24 cellular contexts compared by ENCODE assay signal in genomic region chr2:234333168-234334130, GRCh38.
DNase-seq lines count a peak whose midpoint lies in the region; ATAC-seq and TF ChIP-seq lines count a peak whose summit lies in the region.
"Had no signal": no experiment of that assay in that cellular context is flagged by ENCODE, and none has a peak within 500 bp of the region (broad histone marks: within the 10 kb centered on the region; RNA-seq: fewer than 3 reads in every experiment).

No MANE protein-coding gene starts in this region.

- H3K9me2 ChIP-seq in GM23338 (ENCODE audit: insufficient read depth), result no peaks in the 10 kb centered on the region; the same call in 1 of the 2 replicates

- H3K18ac ChIP-seq in neuronal stem cell (ENCODE audit: low read length), result peak overlapping the region; percentile 41

- TF ChIP-seq CTCF in GM23338 (conservative IDR thresholded peaks at IDR 0.05; ENCODE audit: low read depth in 2 of 2) (no peak), RWPE1 (conservative IDR thresholded peaks at IDR 0.05; ENCODE audit: low read depth) (no peak), fibroblast of the aortic adventitia (IDR thresholded peaks at IDR 0.05; ENCODE audit: insufficient read depth, low read length) (no peak), transverse colon (IDR thresholded peaks at IDR 0.05) (no peak)
- no peak for TF ChIP-seq CTCF in activated CD8-positive, alpha-beta T cell treated with anti-CD3 and anti-CD28 coated beads for 36 hours (IDR thresholded peaks at IDR 0.05)

- no peaks in the 10 kb centered on the region for H3F3A ChIP-seq in GM23338 (replicated peaks; ENCODE audit: low read depth)

- no peaks in the 10 kb centered on the region for H3K4me1 ChIP-seq in GM23338 (ENCODE audit: insufficient read depth)
- H3K4me1 ChIP-seq in neuronal stem cell (ENCODE audit: control insufficient read depth in 2 of 2, insufficient read depth in 1 of 2, low read depth in 1 of 2, low read length in 2 of 2), result peaks cover 19 to 20% of the 10 kb centered on the region in 2 donors
- H3K4me1 ChIP-seq in transverse colon, result peaks cover 0 to 5% (median 0%) of the 10 kb centered on the region in 4 donors

- peaks cover 6% of the 10 kb centered on the region for H3K27me3 Mint-ChIP-seq in GM23338 (ENCODE audit: insufficient read depth, low read depth, poor library complexity)
- no peaks in the 10 kb centered on the region for H3K27me3 Mint-ChIP-seq in activated CD8-positive, alpha-beta T cell treated with anti-CD3 and anti-CD28 coated beads for 36 hours
- H3K27me3 Mint-ChIP-seq: activated CD4-positive, alpha-beta T cell treated with anti-CD3 and anti-CD28 coated beads, Interleukin-2, amount 10 ng/mL, durations not matched to agents 24 days and 14 days; activated naive CD8-positive, alpha-beta T cell; CD4-positive, alpha-beta memory T cell had no signal

- no peak overlapping the region for H3K27ac ChIP-seq in GM23338 (ENCODE audit: low read depth)
- H3K27ac ChIP-seq in RWPE1, result peak overlapping the region; percentile 56
- H3K27ac ChIP-seq in neuronal stem cell (replicated peaks; ENCODE audit: low read length), result no peak overlapping the region
- no peak overlapping the region for H3K27ac ChIP-seq in transverse colon
- H3K27ac ChIP-seq: testis had no signal

- no peak overlapping the region for H2BK15ac ChIP-seq in neuronal stem cell (ENCODE audit: low read length)

- H3K36me3 Mint-ChIP-seq in GM23338 (ENCODE audit: low read depth), result no peaks in the 10 kb centered on the region
- H3K36me3 Mint-ChIP-seq in activated CD8-positive, alpha-beta T cell treated with anti-CD3 and anti-CD28 coated beads for 36 hours (ENCODE audit: low read depth), result no peaks in the 10 kb centered on the region
- H3K36me3 Mint-ChIP-seq: CD4-positive, alpha-beta memory T cell; stimulated activated memory B cell treated with anti-CD40 and anti-IgM and Interleukin-4, amounts not matched to agents 10 μg/mL and 1 μg/mL and 100 μg/mL, for 72 hours had no signal

- WGBS in neuronal stem cell (ENCODE audit: extremely low coverage in 2 of 2, insufficient read length in 2 of 2, insufficient replicate concordance in 1 of 2), 2 donors, result no CpG with 5 or more reads among the region's 10 CpGs
- WGBS in transverse colon (ENCODE audit: low coverage in 1 of 2), 2 donors, result 88% methylated on average over 10 of the region's 10 CpGs; no CpG with 5 or more reads in 1 of the 2 donors

- H3K4me2 ChIP-seq in GM23338 (no peak overlapping the region), neuronal stem cell (ENCODE audit: insufficient read depth, low read length, poor library complexity, severe bottlenecking) (no peak overlapping the region)

- CTCF ChIA-PET in RWPE1 (lab: Yijun Ruan, JAX), result interaction anchor here (1.1 kb wide), 1 partner anchor 79 kb away, joined by 3 read pairs; no protein-coding TSS in a partner anchor
- CTCF ChIA-PET in activated CD8-positive, alpha-beta T cell treated with anti-CD3 and anti-CD28 coated beads for 36 hours (lab: Charles Lee), result interaction anchor here (2.2 kb wide), 1 partner anchor 44 kb away, joined by 8 read pairs; no protein-coding TSS in a partner anchor

- POLR2A ChIA-PET in RWPE1 (lab: Yijun Ruan, JAX; ENCODE audit: low non-redundant PET), result no interaction called here
- POLR2A ChIA-PET in activated CD8-positive, alpha-beta T cell treated with anti-CD3 and anti-CD28 coated beads for 36 hours (lab: Charles Lee), result interaction anchor here (0.9 kb wide), 1 partner anchor 33 kb away, joined by 4 read pairs; no protein-coding TSS in a partner anchor

- peak overlapping the region; percentile 49 for H3K14ac ChIP-seq in neuronal stem cell (ENCODE audit: low read length)

- no peak overlapping the region for H4K8ac ChIP-seq in neuronal stem cell (ENCODE audit: low read depth, low read length)

- H3K36me3 ChIP-seq in GM23338 (ENCODE audit: insufficient read depth), result no peaks in the 10 kb centered on the region
- H3K36me3 ChIP-seq in neuronal stem cell (replicated peaks in 1 of 2; ENCODE audit: control insufficient read depth in 2 of 2, insufficient read depth in 2 of 2, low read length in 2 of 2), result no peaks in the 10 kb centered on the region
- no peaks in the 10 kb centered on the region for H3K36me3 ChIP-seq in transverse colon

- no peak overlapping the region for H2BK5ac ChIP-seq in neuronal stem cell (ENCODE audit: low read length)

- H3K9me3 ChIP-seq in neuronal stem cell (replicated peaks in 1 of 2; ENCODE audit: control insufficient read depth in 2 of 2, insufficient read depth in 1 of 2, low read depth in 1 of 2, low read length in 2 of 2) (peaks cover 3 to 4% of the 10 kb centered on the region in 2 donors), transverse colon (no peaks in the 10 kb centered on the region)
- H3K9me3 ChIP-seq: testis had no signal

- H3K9ac ChIP-seq in neuronal stem cell (ENCODE audit: low read depth, low read length, poor library complexity), result no peak overlapping the region

- H3K4me3 ChIP-seq in GM23338, result no peak overlapping the region
- no peak overlapping the region for H3K4me3 ChIP-seq in fibroblast of the aortic adventitia (ENCODE audit: low read depth, low read length)
- H3K4me3 ChIP-seq in neuronal stem cell (ENCODE audit: low read length in 2 of 2), result no peak overlapping the region
- no peak overlapping the region for H3K4me3 ChIP-seq in transverse colon
- H3K4me3 ChIP-seq: GM12878, testis had no signal

- H3K4me1 Mint-ChIP-seq in GM23338, result peaks cover 15% of the 10 kb centered on the region
- H3K4me1 Mint-ChIP-seq in activated CD8-positive, alpha-beta T cell treated with anti-CD3 and anti-CD28 coated beads for 36 hours (ENCODE audit: low read depth), result peaks cover 25% of the 10 kb centered on the region

- no peak overlapping the region for H3K23ac ChIP-seq in neuronal stem cell (ENCODE audit: low read depth, low read length, poor library complexity)

- in situ Hi-C loops in transverse colon (cut with MboI; ENCODE audit: low pct_ligation_motif_present in 1 of 4, low pct_unique_long_range_greater_than_20kb in 1 of 4, low sequenced_read_pairs in 3 of 4), result no loop called here

- intact Hi-C loops in activated CD8-positive, alpha-beta T cell treated with anti-CD3 and anti-CD28 coated beads for 36 hours (cut with micrococcal nuclease), result no loop called here
- intact Hi-C loops in transverse colon (cut with DNase I; ENCODE audit: low total_unique reads), result no loop called here

- no peaks in the 10 kb centered on the region for H3K79me1 ChIP-seq in neuronal stem cell (ENCODE audit: low read depth, low read length)

- no peak overlapping the region; the same call in 2 of the 3 replicates for H3K4me3 Mint-ChIP-seq in GM23338
- H3K4me3 Mint-ChIP-seq in activated CD8-positive, alpha-beta T cell treated with anti-CD3 and anti-CD28 coated beads for 36 hours, result no peak overlapping the region
- H3K4me3 Mint-ChIP-seq: activated CD4-positive, alpha-beta T cell treated with anti-CD3 and anti-CD28 coated beads, Interleukin-2, amount 10 ng/mL, durations not matched to agents 24 days and 14 days; activated naive CD8-positive, alpha-beta T cell; CD4-positive, alpha-beta memory T cell; stimulated activated memory B cell treated with anti-CD40 and anti-IgM and Interleukin-4, amounts not matched to agents 10 μg/mL and 1 μg/mL and 100 μg/mL, for 72 hours had no signal

- ATAC-seq in GM23338, result peak; percentile 37
- no peak for ATAC-seq in activated CD8-positive, alpha-beta T cell treated with anti-CD3 and anti-CD28 coated beads for 36 hours
- ATAC-seq: esophagus mucosa; GM12878; stimulated activated memory B cell treated with anti-CD40 and anti-IgM and Interleukin-4, amounts not matched to agents 10 μg/mL and 1 μg/mL and 100 μg/mL, for 72 hours had no signal

- no peak overlapping the region for H3K4ac ChIP-seq in neuronal stem cell (ENCODE audit: low read length)

- H4K91ac ChIP-seq in neuronal stem cell (ENCODE audit: low read depth, low read length, poor library complexity), result no peak overlapping the region

- H2AK5ac ChIP-seq in neuronal stem cell (ENCODE audit: low read depth, low read length), result no peak overlapping the region

- H4K20me1 ChIP-seq in GM23338 (replicated peaks; ENCODE audit: insufficient read depth), result no peaks in the 10 kb centered on the region

- no peaks in the 10 kb centered on the region for H3K9me3 Mint-ChIP-seq in GM23338
- H3K9me3 Mint-ChIP-seq in activated CD8-positive, alpha-beta T cell treated with anti-CD3 and anti-CD28 coated beads for 36 hours, result no peaks in the 10 kb centered on the region
- H3K9me3 Mint-ChIP-seq: CD4-positive, alpha-beta memory T cell; stimulated activated memory B cell treated with anti-CD40 and anti-IgM and Interleukin-4, amounts not matched to agents 10 μg/mL and 1 μg/mL and 100 μg/mL, for 72 hours had no signal

- H3K79me2 ChIP-seq in GM23338 (replicated peaks; ENCODE audit: insufficient read depth), result no peaks in the 10 kb centered on the region

- H2AFZ ChIP-seq in GM23338 (peak overlapping the region; percentile 63; the same call in 1 of the 2 replicates), neuronal stem cell (ENCODE audit: low read length) (no peak overlapping the region)

- no peak for TF ChIP-seq EP300 in transverse colon (IDR thresholded peaks at IDR 0.05; ENCODE audit: low read depth)

- no peak overlapping the region for H3K27ac Mint-ChIP-seq in GM23338
- no peak overlapping the region for H3K27ac Mint-ChIP-seq in activated CD8-positive, alpha-beta T cell treated with anti-CD3 and anti-CD28 coated beads for 36 hours
- H3K27ac Mint-ChIP-seq: activated CD4-positive, alpha-beta T cell treated with anti-CD3 and anti-CD28 coated beads, Interleukin-2, amount 10 ng/mL, durations not matched to agents 24 days and 14 days; activated naive CD8-positive, alpha-beta T cell; activated T-helper 2 cell treated with anti-CD3 and anti-CD28 coated beads, Interferon-gamma antibody, Interleukin-2, Interleukin-4, amounts not matched to agents 10 μg/mL and 5 μg/mL and 100 μg/mL, durations not matched to agents 14 hours and 24 hours and 36 hours had no signal

- H2BK12ac ChIP-seq in neuronal stem cell (ENCODE audit: low read length), result peak overlapping the region; percentile 47

- no peaks in the 10 kb centered on the region for H3K27me3 ChIP-seq in GM23338 (ENCODE audit: insufficient read depth)
- peaks cover 0 to 12% (median 0%) of the 10 kb centered on the region in 3 experiments for H3K27me3 ChIP-seq in neuronal stem cell (ENCODE audit: control insufficient read depth in 3 of 3, insufficient read depth in 3 of 3, low read depth in 1 of 3, low read length in 3 of 3)
- no peaks in the 10 kb centered on the region for H3K27me3 ChIP-seq in transverse colon
- H3K27me3 ChIP-seq: testis had no signal

- no peak for TF ChIP-seq POLR2A in transverse colon (IDR thresholded peaks at IDR 0.05)

- DNase-seq in GM23338 (ENCODE audit: low spot score) (no peak), RWPE1 (ENCODE audit: low spot score) (no peak), fibroblast of the aortic adventitia (ENCODE audit: low read depth) (peak; percentile 25), neuronal stem cell (ENCODE audit: low spot score) (no peak), DMS79 (lab: John Stamatoyannopoulos, UW) (no peak), transverse colon (no peak)
- no peak for DNase-seq in activated CD8-positive, alpha-beta T cell treated with anti-CD3 and anti-CD28 coated beads for 36 hours
- DNase-seq: activated CD4-positive, alpha-beta T cell treated with anti-CD3 and anti-CD28 coated beads, Interleukin-2, amount 10 ng/mL, durations not matched to agents 24 days and 14 days; CD4-positive, alpha-beta memory T cell; effector CD4-positive, alpha-beta T cell; hypothalamus; kidney glomerular epithelial cell; naive B cell; NCI-H1048; NCI-H187; NCI-H82; SIG-M5; stimulated activated CD4-positive, alpha-beta T cell treated with anti-CD3 and anti-CD28 coated beads, Interleukin-1b, Interleukin-23, amount 100 ng/mL, for 48 hours; testis had no signal

- H2BK120ac ChIP-seq in neuronal stem cell (ENCODE audit: low read depth, low read length), result no peak overlapping the region
